In genomic region chr6:14885471-14885987, GRCh38 we compare ENCODE assay signal across 21 cellular contexts.
"Had no signal": no experiment of that assay in that cellular context is flagged by ENCODE, and none has a peak within 500 bp of the region (broad histone marks: within the 10 kb centered on the region; RNA-seq: fewer than 3 reads in every experiment).

No MANE protein-coding gene starts in this region.

- H3K27me3 Mint-ChIP-seq: activated B cell treated with CpG ODN at 0.5 μM for 24 hours; activated CD4-positive, alpha-beta T cell treated with anti-CD3 and anti-CD28 coated beads for 36 hours; activated T-cell treated with anti-CD3 and anti-CD28 coated beads, Interleukin-2, amount 50 U/mL, for 24 hours; activated T-helper 17 cell treated with anti-CD3 and anti-CD28 coated beads, Interleukin-2, amount 50 U/mL, for 72 hours; stimulated activated naive CD8-positive, alpha-beta T cell treated with anti-CD3 and anti-CD28 coated beads, Interleukin-15, Interleukin-2, amounts not matched to agents 100 ng/mL and 50 ng/mL, for 24 hours had no signal

- DNase-seq: activated B cell treated with CpG ODN at 0.5 μM for 24 hours; activated CD4-positive, alpha-beta T cell treated with anti-CD3 and anti-CD28 coated beads for 36 hours; activated CD4-positive, alpha-beta T cell treated with anti-CD3 and anti-CD28 coated beads, Interleukin-2, amount 50 U/mL, for 4 hours; activated CD8-positive, alpha-beta memory T cell treated with anti-CD3 and anti-CD28 coated beads for 24 hours; activated CD8-positive, alpha-beta memory T cell treated with anti-CD3 and anti-CD28 coated beads, Interleukin-2, amount 50 U/mL, for 4 hours; activated T-cell treated with anti-CD3 and anti-CD28 coated beads, Interleukin-2, amount 50 U/mL, for 24 hours; cortex of kidney; pancreas; right cardiac atrium; stimulated activated CD4-positive, alpha-beta T cell treated with anti-CD3 and anti-CD28 coated beads, Interleukin-12 subunit alpha, Interleukin-12 subunit beta, amount 100 ng/mL, for 4 hours; stimulated activated CD4-positive, alpha-beta T cell treated with anti-CD3 and anti-CD28 coated beads, Interleukin-4, amount 100 ng/mL, for 4 hours; T-helper 1 cell had no signal

- H3K4me3 Mint-ChIP-seq: activated B cell treated with CpG ODN at 0.5 μM for 24 hours; activated CD4-positive, alpha-beta T cell treated with anti-CD3 and anti-CD28 coated beads for 36 hours; activated T-cell treated with anti-CD3 and anti-CD28 coated beads, Interleukin-2, amount 50 U/mL, for 24 hours; activated T-helper 17 cell treated with anti-CD3 and anti-CD28 coated beads, Interleukin-2, amount 50 U/mL, for 72 hours; nephron; stimulated activated naive CD8-positive, alpha-beta T cell treated with anti-CD3 and anti-CD28 coated beads, Interleukin-15, Interleukin-2, amounts not matched to agents 100 ng/mL and 50 ng/mL, for 24 hours had no signal

- ATAC-seq: activated CD4-positive, alpha-beta T cell treated with anti-CD3 and anti-CD28 coated beads for 36 hours; activated naive CD4-positive, alpha-beta T cell treated with anti-CD3 and anti-CD28 coated beads, Interleukin-2, amount 50 U/mL, for 72 hours; activated T-helper 17 cell treated with anti-CD3 and anti-CD28 coated beads, Interleukin-2, amount 50 U/mL, for 72 hours; heart left ventricle; pancreas; right cardiac atrium had no signal

- H3K4me3 ChIP-seq: cardiac muscle cell, heart left ventricle, pancreas, suprapubic skin, tibial nerve, uterus had no signal

- H3K27ac Mint-ChIP-seq: activated B cell treated with CpG ODN at 0.5 μM for 24 hours; activated CD4-positive, alpha-beta T cell treated with anti-CD3 and anti-CD28 coated beads for 36 hours; activated naive CD4-positive, alpha-beta T cell treated with anti-CD3 and anti-CD28 coated beads, Interleukin-2, amount 50 U/mL, for 72 hours; activated T-cell treated with anti-CD3 and anti-CD28 coated beads, Interleukin-2, amount 50 U/mL, for 24 hours; activated T-helper 17 cell treated with anti-CD3 and anti-CD28 coated beads, Interleukin-2, amount 50 U/mL, for 72 hours; stimulated activated naive CD8-positive, alpha-beta T cell treated with anti-CD3 and anti-CD28 coated beads, Interleukin-15, Interleukin-2, amounts not matched to agents 100 ng/mL and 50 ng/mL, for 24 hours had no signal

- H3K9me3 Mint-ChIP-seq: activated T-cell treated with anti-CD3 and anti-CD28 coated beads, Interleukin-2, amount 50 U/mL, for 24 hours; activated T-helper 17 cell treated with anti-CD3 and anti-CD28 coated beads, Interleukin-2, amount 50 U/mL, for 72 hours; nephron; stimulated activated naive CD8-positive, alpha-beta T cell treated with anti-CD3 and anti-CD28 coated beads, Interleukin-15, Interleukin-2, amounts not matched to agents 100 ng/mL and 50 ng/mL, for 24 hours had no signal
